In genomic region chrX:134144231-134144630, GRCh38 we compare ENCODE assay signal across 10 cellular contexts.
A peak's percentile ranks its signal among the peaks of the same experiment; 100 is the strongest.
DNase-seq lines count a peak whose midpoint lies in the region; ATAC-seq, FAIRE-seq and TF ChIP-seq lines count a peak whose summit lies in the region.
"Had no signal": no experiment of that assay in that cellular context is flagged by ENCODE, and none has a peak within 500 bp of the region (broad histone marks: within the 10 kb centered on the region; RNA-seq: fewer than 3 reads in every experiment).

No MANE protein-coding gene starts in this region.

- WGBS in GM12878 (ENCODE audit: insufficient coverage, insufficient replicate concordance, low lambda C conversion rate, missing lambda C conversion rate), result 0% methylated on average over 1 of the region's 1 CpG

- no peaks in the 10 kb centered on the region for H3F3A ChIP-seq in DOHH2 (ENCODE audit: control insufficient read depth, insufficient read depth)

- intact Hi-C loops in GM12878 (cut with micrococcal nuclease; ENCODE audit: unreplicated experiment), result loop anchor here (2.0 kb wide), 1 partner anchor 351 kb away; no protein-coding TSS in a partner anchor

- TF ChIP-seq CTCF in DOHH2 (IDR thresholded peaks at IDR 0.05; ENCODE audit: low read depth, low read length, poor library complexity, severe bottlenecking) (peak; percentile 49), GM12878 (IDR thresholded peaks at IDR 0.05 in 2 of 3, conservative IDR thresholded peaks at IDR 0.05 in 1 of 3; ENCODE audit: control insufficient read depth in 2 of 3, extremely low read depth in 1 of 3, insufficient read depth in 1 of 3, low read depth in 3 of 3, low read length in 3 of 3) (peak; percentile 45 to 57 (median 53); a peak in 5 of 6 replicates), retinal pigment epithelial cell (conservative IDR thresholded peaks at IDR 0.05; ENCODE audit: low read depth, low read length) (peak; percentile 51), omental fat pad (IDR thresholded peaks at IDR 0.05) (no peak)

- H3K4me3 ChIP-seq in DOHH2 (ENCODE audit: low read length), result no peak overlapping the region
- no peak overlapping the region for H3K4me3 ChIP-seq in GM12878
- no peak overlapping the region for H3K4me3 ChIP-seq in retinal pigment epithelial cell (ENCODE audit: low read length)
- H3K4me3 ChIP-seq: lung, SJSA1 had no signal

- H4K20me1 ChIP-seq in DOHH2 (ENCODE audit: control insufficient read depth, insufficient read depth, low read depth, low read length), result no peaks in the 10 kb centered on the region
- no peaks in the 10 kb centered on the region for H4K20me1 ChIP-seq in GM12878 (ENCODE audit: control insufficient read depth, insufficient read depth)

- peak; percentile 32; the same call in 1 of the 2 replicates for TF ChIP-seq RAD21 in GM12878 (IDR thresholded peaks at IDR 0.05; ENCODE audit: insufficient read depth, low read depth, low read length)

- no peak overlapping the region for H3K9ac ChIP-seq in GM12878 (ENCODE audit: control insufficient read depth, insufficient read depth, low read length)

- no peak for TF ChIP-seq EP300 in GM12878 (IDR thresholded peaks at IDR 0.05; ENCODE audit: borderline replicate concordance in 1 of 2, control insufficient read depth in 1 of 2, low read depth in 2 of 2, low read length in 2 of 2)

- DNase-seq in GM19239 (ENCODE audit: insufficient read length, low spot score), result peak; percentile 1
- DNase-seq in HT-29 (ENCODE audit: low spot score), result peak; percentile 52
- no peak for DNase-seq in GM12878 (ENCODE audit: low read depth, low spot score)
- no peak for DNase-seq in retinal pigment epithelial cell (ENCODE audit: low read depth)
- DNase-seq in omental fat pad (ENCODE audit: low spot score), result no peak
- no peak for DNase-seq in substantia nigra (lab: John Stamatoyannopoulos, UW)
- no peak for DNase-seq in EL

- SMC1A ChIA-PET in GM12878 (lab: Charles Lee; ENCODE audit: uncharacterized antibody, unreplicated experiment), result interaction anchor here (1.1 to 1.7 kb wide), 5 partner anchors 9 to 352 kb away, joined by 3 to 9 read pairs (median 5); no protein-coding TSS in a partner anchor

- BruUV-seq in GM12878 (replicated peaks; lab: Mats Ljungman, UMichigan), result no TSS peak

- no peaks in the 10 kb centered on the region for H3K27me3 ChIP-seq in DOHH2 (ENCODE audit: control insufficient read depth, low read length)
- H3K27me3 ChIP-seq in GM12878 (replicated peaks in 1 of 2; ENCODE audit: control insufficient read depth in 2 of 2, insufficient read depth in 2 of 2, low read length in 1 of 2), result no peaks in the 10 kb centered on the region
- H3K27me3 ChIP-seq: SJSA1 had no signal

- ATAC-seq in GM12878 (peak; percentile 84), omental fat pad (ENCODE audit: low FRiP score) (no peak)

- TF ChIP-seq POLR2A in GM12878 (IDR thresholded peaks at IDR 0.05; ENCODE audit: low read depth, low read length), result no peak

- CTCF ChIA-PET in GM12878 (lab: Yijun Ruan, JAX), result interaction anchor here (0.7 to 3.8 kb wide), 12 partner anchors 9 to 1461 kb away, joined by 3 to 25 read pairs (median 3); no protein-coding TSS in a partner anchor

- in situ Hi-C loops in GM12878 (cut with MboI), result no loop called here

- H3K27ac ChIP-seq in DOHH2 (ENCODE audit: low read depth, low read length) (no peak overlapping the region), GM12878 (ENCODE audit: control insufficient read depth, insufficient read depth) (no peak overlapping the region), substantia nigra (ENCODE audit: low read depth, low read length, poor library complexity, severe bottlenecking) (no peak overlapping the region)
- H3K27ac ChIP-seq: SJSA1 had no signal

- RAD21 ChIA-PET in GM12878 (lab: Charles Lee; ENCODE audit: unreplicated experiment), result interaction anchor here (0.6 to 1.9 kb wide), 5 partner anchors 10 to 1866 kb away, joined by 3 to 11 read pairs (median 4); no protein-coding TSS in a partner anchor

- H3K4me2 ChIP-seq in DOHH2 (ENCODE audit: low read length), result no peak overlapping the region
- no peak overlapping the region for H3K4me2 ChIP-seq in GM12878 (ENCODE audit: control insufficient read depth, insufficient read depth)

- H2AFZ ChIP-seq in GM12878 (ENCODE audit: control insufficient read depth, low read depth, low read length), result no peak overlapping the region

- FAIRE-seq in GM19239 (lab: Jason Lieb, UNC) (peak; percentile 80), GM12878 (lab: Jason Lieb, UNC) (peak; percentile 35)

- POLR2A ChIA-PET in GM12878 (lab: Charles Lee), result no interaction called here

- no peaks in the 10 kb centered on the region for H3K4me1 ChIP-seq in DOHH2 (ENCODE audit: control insufficient read depth, low read length)
- H3K4me1 ChIP-seq in GM12878 (ENCODE audit: control insufficient read depth, insufficient read depth, low read length), result no peaks in the 10 kb centered on the region
- H3K4me1 ChIP-seq: SJSA1 had no signal

- no peaks in the 10 kb centered on the region for H3K36me3 ChIP-seq in DOHH2 (ENCODE audit: control insufficient read depth, low read length)
- no peaks in the 10 kb centered on the region for H3K36me3 ChIP-seq in GM12878 (ENCODE audit: control insufficient read depth in 2 of 2, insufficient read depth in 2 of 2, low read length in 1 of 2)
- H3K36me3 ChIP-seq: SJSA1 had no signal

- no peaks in the 10 kb centered on the region for H3K9me2 ChIP-seq in DOHH2 (replicated peaks; ENCODE audit: control insufficient read depth, low read length)

- H3K9me3 ChIP-seq in DOHH2 (ENCODE audit: control insufficient read depth, insufficient read depth, low read length) (no peaks in the 10 kb centered on the region), GM12878 (replicated peaks; ENCODE audit: control insufficient read depth, insufficient read depth, low read length) (no peaks in the 10 kb centered on the region)
- H3K9me3 ChIP-seq: SJSA1 had no signal

- H3K79me2 ChIP-seq in DOHH2 (ENCODE audit: control insufficient read depth, low read length) (no peaks in the 10 kb centered on the region), GM12878 (ENCODE audit: control insufficient read depth, insufficient read depth, low read length) (no peaks in the 10 kb centered on the region)

TF ChIP-seq in GM12878, 131 proteins besides CTCF, POLR2A, EP300 and RAD21:
- no peak for TF ChIP-seq BCLAF1 (IDR thresholded peaks at IDR 0.05)
- TF ChIP-seq SMC3 (IDR thresholded peaks at IDR 0.05; ENCODE audit: borderline replicate concordance, low read length), result peak; percentile 45; the same call in 1 of the 2 replicates
- no peak for TF ChIP-seq MTA3 (IDR thresholded peaks at IDR 0.05; ENCODE audit: borderline replicate concordance, low read length)
- TF ChIP-seq SIX5 (IDR thresholded peaks at IDR 0.05; ENCODE audit: low read depth, low read length, severe bottlenecking), result no peak
- no peak for TF ChIP-seq NRF1 (conservative IDR thresholded peaks at IDR 0.05; ENCODE audit: low read depth, low read length)

Comparison
In these comparisons a context has a peak if more than half of its experiments do, and no peak if none do; other contexts are left out.
1. CTCF ChIP-seq: peak in DOHH2 (single experiment), GM12878 (3 of 3) and retinal pigment epithelial cell (single experiment); none in omental fat pad (0 of 3).
2. DNase-seq: peak in GM19239 (single experiment) and HT-29 (single experiment); none in GM12878 (single experiment), retinal pigment epithelial cell (single experiment), omental fat pad (single experiment), substantia nigra (0 of 49) and EL (single experiment).